ENCODE assay signal across 10 cellular contexts in the genomic region with DNA sequence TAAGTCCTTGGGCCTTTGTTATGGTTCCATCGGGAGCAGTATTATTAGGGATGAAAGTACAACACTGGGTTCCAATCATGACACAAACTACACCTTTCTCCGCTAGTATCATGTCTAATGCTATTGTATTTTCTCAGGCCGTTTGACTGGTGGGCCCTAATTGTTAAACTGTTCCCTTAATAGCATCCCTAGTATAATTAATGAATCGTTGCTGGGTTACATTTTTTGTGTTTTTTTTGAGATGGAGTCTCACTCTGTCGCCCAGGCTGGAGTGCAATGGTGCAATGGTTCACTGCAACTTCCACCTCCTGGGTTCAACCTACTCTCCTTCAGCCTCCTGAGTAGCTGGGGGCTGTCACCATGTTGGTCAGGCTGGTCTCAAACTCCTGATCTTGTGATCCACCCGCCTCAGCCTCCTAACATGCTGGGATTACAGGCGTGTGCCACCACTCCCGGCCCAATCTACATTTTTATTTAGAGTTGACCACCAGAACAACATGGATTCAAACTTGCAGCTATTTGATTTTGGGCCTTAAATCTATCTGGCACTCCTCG. TPM values are rescaled to one million over a fixed set of nuclear protein-coding genes. Genes with fewer than 3 reads are reported as not detected.
DNase-seq lines count a peak whose midpoint lies in the region; ATAC-seq and TF ChIP-seq lines count a peak whose summit lies in the region.
"Had no signal": no experiment of that assay in that cellular context is flagged by ENCODE, and none has a peak within 500 bp of the region (broad histone marks: within the 10 kb centered on the region; RNA-seq: fewer than 3 reads in every experiment).

No MANE protein-coding gene starts in this region.

- H3K27ac ChIP-seq in DOHH2 (ENCODE audit: low read depth, low read length), result peak overlapping the region; percentile 87
- H3K27ac ChIP-seq in coronary artery, result no peak overlapping the region
- H3K27ac ChIP-seq in uterus, result no peak overlapping the region

- in situ Hi-C loops in G401 (cut with HindIII; ENCODE audit: low sequenced_read_pairs), result no loop called here

- peaks cover 95% of the 10 kb centered on the region for H3K79me2 ChIP-seq in DOHH2 (ENCODE audit: control insufficient read depth, low read length)

- H3K4me1 ChIP-seq in DOHH2 (ENCODE audit: control insufficient read depth, low read length) (peaks cover 71% of the 10 kb centered on the region), uterus (peaks cover 0 to 4% of the 10 kb centered on the region in 2 donors)

- peaks cover 90% of the 10 kb centered on the region for H3K36me3 ChIP-seq in DOHH2 (ENCODE audit: control insufficient read depth, low read length)
- no peaks in the 10 kb centered on the region for H3K36me3 ChIP-seq in uterus

- H3K27me3 ChIP-seq in DOHH2 (ENCODE audit: control insufficient read depth, low read length) (no peaks in the 10 kb centered on the region), uterus (no peaks in the 10 kb centered on the region)

- DNase-seq in NB4 (ENCODE audit: low read depth) (peak; percentile 12), coronary artery (ENCODE audit: low spot score) (no peak), nephron progenitor cell (no peak), H4 (ENCODE audit: low spot score) (no peak), G401 (ENCODE audit: low spot score) (no peak), uterus (no peak)
- DNase-seq: activated CD4-positive, CD25-positive, alpha-beta regulatory T cell; NCI-H1930 had no signal

- intact Hi-C loops in uterus (cut with DNase I; ENCODE audit: low total_unique reads), result no loop called here

- H3F3A ChIP-seq in DOHH2 (ENCODE audit: control insufficient read depth, insufficient read depth), result peaks cover 85% of the 10 kb centered on the region

- no peak for ATAC-seq in GM21390 (IDR thresholded peaks at IDR 0.05; ENCODE audit: unreplicated experiment)

- no peaks in the 10 kb centered on the region for H3K9me2 ChIP-seq in DOHH2 (replicated peaks; ENCODE audit: control insufficient read depth, low read length)

- peaks cover 89% of the 10 kb centered on the region for H3K4me1 Mint-ChIP-seq in nephron progenitor cell

- TF ChIP-seq POLR2A in NB4 (IDR thresholded peaks at IDR 0.05; ENCODE audit: extremely low read depth, insufficient read length) (no peak), uterus (IDR thresholded peaks at IDR 0.05) (no peak)

- peaks cover 76% of the 10 kb centered on the region for H4K20me1 ChIP-seq in DOHH2 (ENCODE audit: control insufficient read depth, insufficient read depth, low read depth, low read length)

- H3K27ac Mint-ChIP-seq in nephron progenitor cell, result peak overlapping the region; percentile 94

- peaks cover 86% of the 10 kb centered on the region for H3K9me3 Mint-ChIP-seq in nephron progenitor cell

- H3K4me2 ChIP-seq in DOHH2 (ENCODE audit: low read length), result peak overlapping the region; percentile 96

- H3K27me3 Mint-ChIP-seq in nephron progenitor cell (ENCODE audit: low read depth, poor library complexity), result no peaks in the 10 kb centered on the region

- TF ChIP-seq CTCF in DOHH2 (IDR thresholded peaks at IDR 0.05; ENCODE audit: low read depth, low read length, poor library complexity, severe bottlenecking) (no peak), NB4 (IDR thresholded peaks at IDR 0.05; ENCODE audit: low read depth, low read length) (no peak), coronary artery (IDR thresholded peaks at IDR 0.05) (no peak), nephron progenitor cell (IDR thresholded peaks at IDR 0.05) (no peak), uterus (IDR thresholded peaks at IDR 0.05) (no peak)

- H3K9me3 ChIP-seq in DOHH2 (ENCODE audit: control insufficient read depth, insufficient read depth, low read length), result peaks cover 3% of the 10 kb centered on the region; the same call in 1 of the 2 replicates
- peaks cover 0 to 16% of the 10 kb centered on the region in 2 donors for H3K9me3 ChIP-seq in uterus

- H3K4me3 Mint-ChIP-seq in nephron progenitor cell, result peak overlapping the region; percentile 95

- H3K36me3 Mint-ChIP-seq in nephron progenitor cell (ENCODE audit: low read depth), result peaks cover 87% of the 10 kb centered on the region

- H3K4me3 ChIP-seq in DOHH2 (ENCODE audit: low read length), result peak overlapping the region; percentile 94
- peak overlapping the region; percentile 97 for H3K4me3 ChIP-seq in NB4 (ENCODE audit: low read depth, low read length)
- H3K4me3 ChIP-seq in coronary artery, result peak overlapping the region; percentile 95
- no peak overlapping the region for H3K4me3 ChIP-seq in uterus

RNA-seq across cellular contexts. Expression of a gene that starts 4.1 kb away (rescaled TPM):
- 21.9 and 22.8 TPM in 2 replicates for total RNA-seq in H4 (2014; rRNA removed; shearing (Covaris generic))
- 8.6 and 12.3 TPM in 2 replicates for total RNA-seq in G401 (2014; rRNA removed; shearing (Covaris generic))
- total RNA-seq in uterus, result 10 to 100 TPM; 20.0 to 46.2 (median 26.3) TPM

Comparison
In these comparisons a context has a peak if more than half of its experiments do, and no peak if none do; other contexts are left out.
1. H3K4me3 ChIP-seq: peak in DOHH2 (single experiment), NB4 (single experiment) and coronary artery (single experiment); none in uterus (0 of 2).